19 cellular contexts compared by ENCODE assay signal in genomic region chr16:55102077-55102476, GRCh38.
A peak's percentile ranks its signal among the peaks of the same experiment; 100 is the strongest.
DNase-seq lines count a peak whose midpoint lies in the region; ATAC-seq, FAIRE-seq and TF ChIP-seq lines count a peak whose summit lies in the region.
"Had no signal": no experiment of that assay in that cellular context is flagged by ENCODE, and none has a peak within 500 bp of the region (broad histone marks: within the 10 kb centered on the region; RNA-seq: fewer than 3 reads in every experiment).

No MANE protein-coding gene starts in this region.

- H3K27ac Mint-ChIP-seq in WTC11: no peak overlapping the region
- H3K27ac Mint-ChIP-seq: B cell; CD4-positive, alpha-beta memory T cell had no signal

- no peak overlapping the region for H3K4ac ChIP-seq in H1 (replicated peaks; ENCODE audit: insufficient read length, low read depth, low read length)

- H3K36me3 ChIP-seq in BLaER1 (no peaks in the 10 kb centered on the region), H1 (ENCODE audit: control insufficient read depth in 2 of 4, insufficient read depth in 4 of 4, low read length in 3 of 4) (no peaks in the 10 kb centered on the region)

- H3K4me3 Mint-ChIP-seq in WTC11: no peak overlapping the region
- H3K4me3 Mint-ChIP-seq: B cell; CD4-positive, alpha-beta memory T cell had no signal

- H3K4me1 ChIP-seq in BLaER1: peaks cover 58% of the 10 kb centered on the region
- H3K4me1 ChIP-seq in H1 (replicated peaks in 1 of 4; ENCODE audit: control insufficient read depth in 3 of 4, insufficient read depth in 4 of 4, low read length in 3 of 4): no peaks in the 10 kb centered on the region

- no peak overlapping the region for H3K56ac ChIP-seq in H1 (replicated peaks; ENCODE audit: insufficient read length, low read depth, low read length)

- no peak overlapping the region for H3K14ac ChIP-seq in H1 (ENCODE audit: insufficient read length)

- no peak for FAIRE-seq in H1 (lab: Jason Lieb, UNC)
- FAIRE-seq: A204.1, G401.6, GM12892 had no signal

- H3K27ac ChIP-seq in BLaER1 (no peak overlapping the region), H1 (ENCODE audit: low read depth, low read length) (no peak overlapping the region)
- H3K27ac ChIP-seq: 22Rv1 had no signal

- no peaks in the 10 kb centered on the region for H3K79me1 ChIP-seq in H1 (ENCODE audit: low read depth, low read length)

- no peak overlapping the region for H3K23ac ChIP-seq in H1 (ENCODE audit: insufficient read length)

- no peak overlapping the region for H2BK15ac ChIP-seq in H1 (ENCODE audit: low read length)

- H3K4me1 Mint-ChIP-seq in WTC11: peaks cover 6% of the 10 kb centered on the region; the same call in 1 of the 2 replicates
- H3K4me1 Mint-ChIP-seq: B cell; CD4-positive, alpha-beta memory T cell had no signal

- no peak overlapping the region for H2AK5ac ChIP-seq in H1 (ENCODE audit: low read depth, low read length)

- TF ChIP-seq RAD21 in H1 (IDR thresholded peaks at IDR 0.05 in 1 of 2, conservative IDR thresholded peaks at IDR 0.05 in 1 of 2; ENCODE audit: low read depth in 2 of 2, low read length in 2 of 2): no peak

- no peaks in the 10 kb centered on the region for H3K27me3 Mint-ChIP-seq in WTC11 (ENCODE audit: low read depth)
- H3K27me3 Mint-ChIP-seq: B cell; CD4-positive, alpha-beta memory T cell had no signal

- POLR2A ChIA-PET in WTC11 (lab: Charles Lee): no interaction called here
- POLR2A ChIA-PET in H1 (lab: Charles Lee; ENCODE audit: partially characterized antibody): interaction anchor here (0.6 to 1.2 kb wide), 2 partner anchors 14 to 297 kb away, joined by 3 to 4 read pairs; no protein-coding TSS in a partner anchor

- no peak overlapping the region for H2BK5ac ChIP-seq in H1 (ENCODE audit: low read depth, low read length)

- no peaks in the 10 kb centered on the region for H3K79me2 ChIP-seq in H1 (ENCODE audit: control insufficient read depth in 1 of 2, insufficient read depth in 2 of 2, low read length in 2 of 2)

- peaks cover 4% of the 10 kb centered on the region; the same call in 1 of the 2 replicates for H3K36me3 Mint-ChIP-seq in WTC11
- H3K36me3 Mint-ChIP-seq: CD4-positive, alpha-beta memory T cell had no signal

- H3K27me3 ChIP-seq in BLaER1 (no peaks in the 10 kb centered on the region), H1 (replicated peaks in 1 of 4; ENCODE audit: control insufficient read depth in 3 of 4, extremely low read depth in 1 of 4, insufficient read depth in 3 of 4, low read length in 3 of 4) (no peaks in the 10 kb centered on the region; a peak in 1 of 7 replicates)

- H3K9me3 ChIP-seq in BLaER1 (peaks cover 6% of the 10 kb centered on the region), H1 (ENCODE audit: insufficient read depth in 2 of 2, low read depth in 1 of 2, low read length in 1 of 2) (no peaks in the 10 kb centered on the region; a peak in 1 of 4 replicates)

- H4K20me1 ChIP-seq in BLaER1 (no peaks in the 10 kb centered on the region), H1 (replicated peaks in 1 of 2; ENCODE audit: control insufficient read depth in 1 of 2, insufficient read depth in 2 of 2, low read length in 2 of 2) (no peaks in the 10 kb centered on the region)

- H3K9ac ChIP-seq in BLaER1 (no peak overlapping the region), H1 (replicated peaks in 1 of 4; ENCODE audit: extremely low read depth in 1 of 4, low read depth in 3 of 4, low read length in 3 of 4) (no peak overlapping the region)

- H2AFZ ChIP-seq in H1 (ENCODE audit: low read length): no peak overlapping the region

- H4K8ac ChIP-seq in H1 (ENCODE audit: extremely low read depth, insufficient read depth, low read length): no peak overlapping the region

- H3K18ac ChIP-seq in H1 (ENCODE audit: extremely low read depth, low read length): no peak overlapping the region

- no peak for TF ChIP-seq EP300 in H1 (IDR thresholded peaks at IDR 0.05; ENCODE audit: borderline replicate concordance in 1 of 2, low read depth in 2 of 2, low read length in 2 of 2)

- no peak overlapping the region for H2BK120ac ChIP-seq in H1 (replicated peaks; ENCODE audit: low read depth, low read length)

- no peaks in the 10 kb centered on the region for H3K23me2 ChIP-seq in H1 (ENCODE audit: low read depth, low read length)

- ATAC-seq in WTC11: no peak
- no peak for ATAC-seq in HG02759 (IDR thresholded peaks at IDR 0.05; ENCODE audit: unreplicated experiment)

- H3K4me2 ChIP-seq in BLaER1 (peak overlapping the region; percentile 77; the same call in 1 of the 2 replicates), H1 (ENCODE audit: insufficient read depth in 1 of 2, low read depth in 2 of 2, low read length in 2 of 2) (no peak overlapping the region)

- H2BK20ac ChIP-seq in H1 (ENCODE audit: low read length): no peak overlapping the region

- TF ChIP-seq POLR2A in H1 (IDR thresholded peaks at IDR 0.05; ENCODE audit: control extremely low read depth in 1 of 2, low read depth in 2 of 2, low read length in 2 of 2): no peak

- H4K5ac ChIP-seq in H1 (ENCODE audit: insufficient read length, low read depth, low read length): no peak overlapping the region

- no peak overlapping the region for H4K91ac ChIP-seq in H1 (replicated peaks; ENCODE audit: insufficient read length, low read length)

- WGBS in H1 (ENCODE audit: extremely low coverage in 1 of 2, insufficient coverage in 1 of 2, insufficient read length in 1 of 2, insufficient replicate concordance in 2 of 2, low coverage in 1 of 2, low lambda C conversion rate in 2 of 2, missing lambda C conversion rate in 1 of 2), 2 experiments: 72% methylated on average over 1 of the region's 1 CpG; no CpG with 5 or more reads in 1 of the 2 experiments

- no peak overlapping the region for H2BK12ac ChIP-seq in H1 (ENCODE audit: low read depth, low read length)

- CTCF ChIA-PET in WTC11 (lab: Charles Lee): no interaction called here
- CTCF ChIA-PET in H1 (lab: Charles Lee; ENCODE audit: partially characterized antibody): interaction anchor here (0.7 to 1.6 kb wide), 3 partner anchors 69 to 155 kb away, joined by 3 to 5 read pairs (median 3); no protein-coding TSS in a partner anchor

- no peak for TF ChIP-seq CTCF in WTC11 (IDR thresholded peaks at IDR 0.05)
- TF ChIP-seq CTCF in H1 (IDR thresholded peaks at IDR 0.05; ENCODE audit: control extremely low read depth in 1 of 3, insufficient read depth in 1 of 3, low read depth in 1 of 3, low read length in 3 of 3): no peak

- H3K9me3 Mint-ChIP-seq in WTC11: peaks cover 22% of the 10 kb centered on the region

- DNase-seq in WTC11 (ENCODE audit: low spot score): no peak
- no peak for DNase-seq in H1 (ENCODE audit: low read depth in 1 of 2, low spot score in 2 of 2)
- no peak for DNase-seq in COLO668 (lab: John Stamatoyannopoulos, UW; ENCODE audit: unreplicated experiment)
- no peak for DNase-seq in HPDE6-E6E7 (ENCODE audit: extremely low spot score)
- DNase-seq: C1 segment of cervical spinal cord; Caco-2; CD4-positive, alpha-beta memory T cell; DMS153; DND-41; GOT3; H7; HCEC 1CT had no signal

- no peak overlapping the region for H3K4me3 ChIP-seq in BLaER1
- no peak overlapping the region for H3K4me3 ChIP-seq in H1 (ENCODE audit: extremely low read depth in 1 of 4, insufficient read depth in 2 of 4, low read depth in 3 of 4, low read length in 4 of 4)

TF ChIP-seq in WTC11, 78 proteins besides CTCF, POLR2A, EP300 and RAD21 (continues in another document):
- no peak for TF ChIP-seq IRF2 (CRISPR knock-in tag; IDR thresholded peaks at IDR 0.05; ENCODE audit: borderline replicate concordance, low read depth)
- no peak for TF ChIP-seq NFATC4 (CRISPR knock-in tag; IDR thresholded peaks at IDR 0.05)
- no peak for TF ChIP-seq ATF1 (CRISPR knock-in tag; IDR thresholded peaks at IDR 0.05)
- TF ChIP-seq ZNF416 (CRISPR knock-in tag; IDR thresholded peaks at IDR 0.05): no peak
- no peak for TF ChIP-seq TCF7 (CRISPR knock-in tag; IDR thresholded peaks at IDR 0.05; ENCODE audit: low read depth)
- no peak for TF ChIP-seq MAX (CRISPR knock-in tag; IDR thresholded peaks at IDR 0.05)
- TF ChIP-seq GTF2I (CRISPR knock-in tag; conservative IDR thresholded peaks at IDR 0.05): peak; percentile 83; the same call in 1 of the 2 replicates
- no peak for TF ChIP-seq ZNF219 (CRISPR knock-in tag; IDR thresholded peaks at IDR 0.05; ENCODE audit: borderline replicate concordance)
- peak; percentile 13; the same call in 1 of the 2 replicates for TF ChIP-seq ZNF396 (CRISPR knock-in tag; IDR thresholded peaks at IDR 0.05; ENCODE audit: borderline replicate concordance)

TF ChIP-seq in H1, 55 proteins besides CTCF, POLR2A, EP300 and RAD21:
- TF ChIP-seq SP1 (IDR thresholded peaks at IDR 0.05; ENCODE audit: low read depth, low read length) (no peak), KDM1A (IDR thresholded peaks at IDR 0.05; ENCODE audit: borderline replicate concordance, low read length) (peak; percentile 88; the same call in 1 of the 2 replicates), SIX5 (IDR thresholded peaks at IDR 0.05; ENCODE audit: low read depth, low read length) (no peak), HDAC2 (IDR thresholded peaks at IDR 0.05; ENCODE audit: borderline replicate concordance in 1 of 2, low read depth in 2 of 2, low read length in 2 of 2) (peak in 1 of 2 experiments; percentile 86; a peak in 1 of 4 replicates)
TF ChIP-seq in H1: peak in this region for 2.
